ENCODE assay signal across 15 cellular contexts in genomic region chr14:61631044-61631692, GRCh38.
"Had no signal": no experiment of that assay in that cellular context is flagged by ENCODE, and none has a peak within 500 bp of the region (broad histone marks: within the 10 kb centered on the region; RNA-seq: fewer than 3 reads in every experiment).

No MANE protein-coding gene starts in this region.

- H3K9me3 Mint-ChIP-seq: activated CD4-positive, alpha-beta memory T cell treated with anti-CD3 and anti-CD28 coated beads for 36 hours; activated T-cell treated with anti-CD3 and anti-CD28 coated beads, Interleukin-2, amount 50 U/mL, for 4 hours; effector memory CD8-positive, alpha-beta T cell; immature natural killer cell; natural killer cell had no signal

- H3K27ac Mint-ChIP-seq: activated CD4-positive, alpha-beta memory T cell treated with anti-CD3 and anti-CD28 coated beads for 36 hours; activated naive CD8-positive, alpha-beta T cell; effector memory CD8-positive, alpha-beta T cell; immature natural killer cell; natural killer cell; stimulated activated naive CD8-positive, alpha-beta T cell treated with anti-CD3 and anti-CD28 coated beads, Interleukin-15, amount 100 ng/mL, for 72 hours had no signal

- H3K27ac ChIP-seq: brain microvascular endothelial cell, thoracic aorta had no signal

- H3K4me1 Mint-ChIP-seq: immature natural killer cell, natural killer cell had no signal

- H3K36me3 Mint-ChIP-seq: activated CD4-positive, alpha-beta memory T cell treated with anti-CD3 and anti-CD28 coated beads for 36 hours; natural killer cell had no signal

- DNase-seq: activated CD4-positive, alpha-beta memory T cell treated with anti-CD3 and anti-CD28 coated beads for 36 hours; activated effector memory CD4-positive, alpha-beta T cell treated with anti-CD3 and anti-CD28 coated beads, Interleukin-2, amount 50 U/mL, for 16 hours; activated T-cell treated with anti-CD3 and anti-CD28 coated beads, Interleukin-2, amount 50 U/mL, for 4 hours; amygdala; brain microvascular endothelial cell; effector memory CD8-positive, alpha-beta T cell; glutamatergic neuron; immature natural killer cell; mammary epithelial cell; natural killer cell; stimulated activated CD4-positive, alpha-beta T cell treated with anti-CD3 and anti-CD28 coated beads, Interleukin-4, amount 100 ng/mL, for 4 hours; stimulated activated naive CD8-positive, alpha-beta T cell treated with anti-CD3 and anti-CD28 coated beads, Interleukin-15, amount 100 ng/mL, for 72 hours; T1000 had no signal

- H3K4me3 Mint-ChIP-seq: activated CD4-positive, alpha-beta memory T cell treated with anti-CD3 and anti-CD28 coated beads for 36 hours; activated naive CD8-positive, alpha-beta T cell; activated T-cell treated with anti-CD3 and anti-CD28 coated beads, Interleukin-2, amount 50 U/mL, for 4 hours; effector memory CD8-positive, alpha-beta T cell; immature natural killer cell; natural killer cell; stimulated activated naive CD8-positive, alpha-beta T cell treated with anti-CD3 and anti-CD28 coated beads, Interleukin-15, amount 100 ng/mL, for 72 hours had no signal

- H3K36me3 ChIP-seq: brain microvascular endothelial cell, thoracic aorta had no signal

- H3K4me3 ChIP-seq: thoracic aorta had no signal

- H3K27me3 ChIP-seq: brain microvascular endothelial cell had no signal

- H3K27me3 Mint-ChIP-seq: activated CD4-positive, alpha-beta memory T cell treated with anti-CD3 and anti-CD28 coated beads for 36 hours; activated naive CD8-positive, alpha-beta T cell; effector memory CD8-positive, alpha-beta T cell; stimulated activated naive CD8-positive, alpha-beta T cell treated with anti-CD3 and anti-CD28 coated beads, Interleukin-15, amount 100 ng/mL, for 72 hours had no signal

- H3K9me3 ChIP-seq: thoracic aorta had no signal

- ATAC-seq: activated T-cell treated with anti-CD3 and anti-CD28 coated beads, Interleukin-2, amount 50 U/mL, for 4 hours; effector memory CD8-positive, alpha-beta T cell; natural killer cell; stimulated activated naive CD8-positive, alpha-beta T cell treated with anti-CD3 and anti-CD28 coated beads, Interleukin-15, amount 100 ng/mL, for 72 hours had no signal
